In genomic region chr3:196524527-196524926, GRCh38 we compare ENCODE assay signal across 14 cellular contexts. TPM values are rescaled to one million over a fixed set of nuclear protein-coding genes. Genes with fewer than 3 reads are reported as not detected.
DNase-seq lines count a peak whose midpoint lies in the region; ATAC-seq, FAIRE-seq and TF ChIP-seq lines count a peak whose summit lies in the region.
"Had no signal": no experiment of that assay in that cellular context is flagged by ENCODE, and none has a peak within 500 bp of the region (broad histone marks: within the 10 kb centered on the region; RNA-seq: fewer than 3 reads in every experiment).

No MANE protein-coding gene starts in this region.

- no peak for TF ChIP-seq POLR2A in endothelial cell of umbilical vein (IDR thresholded peaks at IDR 0.05; ENCODE audit: low read depth, low read length)

- H3K27me3 Mint-ChIP-seq in HFFc6 (ENCODE audit: insufficient read depth) = no peaks in the 10 kb centered on the region; the same call in 1 of the 2 replicates
- no peaks in the 10 kb centered on the region for H3K27me3 Mint-ChIP-seq in natural killer cell treated with Interleukin-12 subunit alpha and Interleukin-12 subunit beta and Interleukin-15 and Interleukin-18, amount 100 ng/mL, for 72 hours

- intact Hi-C loops in endothelial cell of umbilical vein (cut with micrococcal nuclease) = loop anchor here (5.0 to 10.0 kb wide), 2 partner anchors 443 to 630 kb away; partner anchors contain the start of gene PIGZ

- H3K36me3 ChIP-seq in endothelial cell of umbilical vein (ENCODE audit: control insufficient read depth in 2 of 2, extremely low read depth in 1 of 2, insufficient read depth in 2 of 2, low read length in 2 of 2) (no peaks in the 10 kb centered on the region), hepatocyte (replicated peaks; ENCODE audit: insufficient read depth, low read depth) (no peaks in the 10 kb centered on the region)
- H3K36me3 ChIP-seq: upper lobe of left lung had no signal

- dilution Hi-C loops in endothelial cell of umbilical vein (cut with MboI; ENCODE audit: extremely low pct_ligation_motif_present, low sequenced_read_pairs) = no loop called here

- H3K4me2 ChIP-seq in endothelial cell of umbilical vein (ENCODE audit: insufficient read depth, low read length) (no peak overlapping the region), hepatocyte (no peak overlapping the region)

- CTCF ChIA-PET in endothelial cell of umbilical vein (lab: Charles Lee) = interaction anchor here (0.7 to 5.7 kb wide), 14 partner anchors 31 to 445 kb away, joined by 3 to 75 read pairs (median 4); partner anchors contain the start of genes FBXO45 and WDR53

- H3K36me3 Mint-ChIP-seq in HFFc6 (ENCODE audit: low read depth) = peaks cover 2% of the 10 kb centered on the region; the same call in 1 of the 2 replicates
- H3K36me3 Mint-ChIP-seq in natural killer cell treated with Interleukin-12 subunit alpha and Interleukin-12 subunit beta and Interleukin-15 and Interleukin-18, amount 100 ng/mL, for 72 hours = peaks cover 19% of the 10 kb centered on the region
- H3K36me3 Mint-ChIP-seq: CD14-positive monocyte had no signal

- no peak overlapping the region for H2AFZ ChIP-seq in endothelial cell of umbilical vein (ENCODE audit: low read depth, low read length)
- H2AFZ ChIP-seq in hepatocyte = no peak overlapping the region

- no peak for DNase-seq in D721Med (ENCODE audit: insufficient read length, low spot score)
- no peak for DNase-seq in HFFc6
- peak; percentile 5 for DNase-seq in OCI-M1 (lab: John Stamatoyannopoulos, UW)
- peak; percentile 39 for DNase-seq in endothelial cell of umbilical vein (ENCODE audit: low read depth, low spot score)
- DNase-seq in activated effector memory CD4-positive, alpha-beta T cell treated with Interleukin-2 at 50 U/mL for 16 hours = no peak
- DNase-seq in hepatocyte (ENCODE audit: low spot score) = no peak
- DNase-seq in natural killer cell treated with Interleukin-12 subunit alpha and Interleukin-12 subunit beta and Interleukin-15 and Interleukin-18, amount 100 ng/mL, for 72 hours (ENCODE audit: low spot score) = no peak
- DNase-seq: activated CD8-positive, alpha-beta memory T cell treated with anti-CD3 and anti-CD28 coated beads, Interleukin-2, amount 10 ng/mL, durations not matched to agents 7 days and 5 days; MM.1S; T-helper 9 cell; upper lobe of left lung had no signal

- no peaks in the 10 kb centered on the region for H3K9me2 ChIP-seq in hepatocyte (replicated peaks; ENCODE audit: insufficient read depth)

- no TSS peak for BruUV-seq in endothelial cell of umbilical vein (replicated peaks; lab: Mats Ljungman, UMichigan)

- H3K9ac ChIP-seq in endothelial cell of umbilical vein (replicated peaks; ENCODE audit: extremely low read depth, insufficient read depth, low read length) = no peak overlapping the region

- POLR2A ChIA-PET in endothelial cell of umbilical vein (lab: Charles Lee) = no interaction called here

- 66% methylated on average over 5 of the region's 5 CpGs for WGBS in hepatocyte (ENCODE audit: low lambda C conversion rate, missing lambda C conversion rate)

- TF ChIP-seq CTCF in D721Med (IDR thresholded peaks at IDR 0.05; ENCODE audit: insufficient read depth, missing control alignments) = peak; percentile 11
- TF ChIP-seq CTCF in HFFc6 (IDR thresholded peaks at IDR 0.05) = peak; percentile 62
- peak; percentile 18 to 37 for TF ChIP-seq CTCF in endothelial cell of umbilical vein (IDR thresholded peaks at IDR 0.05; ENCODE audit: extremely low read depth in 1 of 2, insufficient read depth in 1 of 2, low read depth in 1 of 2, low read length in 2 of 2)
- no peak for TF ChIP-seq CTCF in hepatocyte (IDR thresholded peaks at IDR 0.05; ENCODE audit: poor library complexity)

- peaks cover 4% of the 10 kb centered on the region for H3K4me1 ChIP-seq in endothelial cell of umbilical vein (ENCODE audit: control insufficient read depth, extremely low read depth, insufficient read depth, low read length)
- no peaks in the 10 kb centered on the region for H3K4me1 ChIP-seq in hepatocyte (ENCODE audit: insufficient read depth)

- no peaks in the 10 kb centered on the region for H4K20me1 ChIP-seq in endothelial cell of umbilical vein (replicated peaks; ENCODE audit: control insufficient read depth, extremely low read depth, insufficient read depth, low read length)
- no peaks in the 10 kb centered on the region for H4K20me1 ChIP-seq in hepatocyte (ENCODE audit: insufficient read depth, poor library complexity, severe bottlenecking)

- H3K9me3 Mint-ChIP-seq in HFFc6 = peaks cover 10% of the 10 kb centered on the region; the same call in 1 of the 2 replicates
- peaks cover 15% of the 10 kb centered on the region for H3K9me3 Mint-ChIP-seq in natural killer cell treated with Interleukin-12 subunit alpha and Interleukin-12 subunit beta and Interleukin-15 and Interleukin-18, amount 100 ng/mL, for 72 hours

- H3K4me1 Mint-ChIP-seq in HFFc6 (ENCODE audit: low read depth) = peaks cover 9% of the 10 kb centered on the region
- H3K4me1 Mint-ChIP-seq in natural killer cell treated with Interleukin-12 subunit alpha and Interleukin-12 subunit beta and Interleukin-15 and Interleukin-18, amount 100 ng/mL, for 72 hours (ENCODE audit: low read depth in 2 of 2) = no peaks in the 10 kb centered on the region

- no peak overlapping the region for H3K4me3 ChIP-seq in endothelial cell of umbilical vein (replicated peaks in 1 of 3; ENCODE audit: insufficient read depth in 1 of 3, low read depth in 1 of 3, low read length in 3 of 3)
- H3K4me3 ChIP-seq in hepatocyte = no peak overlapping the region
- H3K4me3 ChIP-seq: upper lobe of left lung had no signal

- H3K9me3 ChIP-seq in endothelial cell of umbilical vein (replicated peaks; ENCODE audit: control insufficient read depth, insufficient read depth, low read length) (no peaks in the 10 kb centered on the region), hepatocyte (ENCODE audit: low read depth) (no peaks in the 10 kb centered on the region)

- H3K79me2 ChIP-seq in endothelial cell of umbilical vein (ENCODE audit: control insufficient read depth, insufficient read depth, low read length) (no peaks in the 10 kb centered on the region), hepatocyte (no peaks in the 10 kb centered on the region)

- H3K27ac Mint-ChIP-seq in HFFc6 = no peak overlapping the region
- H3K27ac Mint-ChIP-seq in natural killer cell treated with Interleukin-12 subunit alpha and Interleukin-12 subunit beta and Interleukin-15 and Interleukin-18, amount 100 ng/mL, for 72 hours = no peak overlapping the region
- H3K27ac Mint-ChIP-seq: activated CD8-positive, alpha-beta memory T cell treated with anti-CD3 and anti-CD28 coated beads, Interleukin-2, amount 10 ng/mL, durations not matched to agents 7 days and 5 days; CD14-positive monocyte had no signal

- no peak overlapping the region for H3K4me3 Mint-ChIP-seq in HFFc6
- H3K4me3 Mint-ChIP-seq in natural killer cell treated with Interleukin-12 subunit alpha and Interleukin-12 subunit beta and Interleukin-15 and Interleukin-18, amount 100 ng/mL, for 72 hours = no peak overlapping the region
- H3K4me3 Mint-ChIP-seq: activated CD8-positive, alpha-beta memory T cell treated with anti-CD3 and anti-CD28 coated beads, Interleukin-2, amount 10 ng/mL, durations not matched to agents 7 days and 5 days; CD14-positive monocyte had no signal

- H3K27ac ChIP-seq in endothelial cell of umbilical vein (ENCODE audit: insufficient read depth, low read depth, low read length) (no peak overlapping the region), hepatocyte (no peak overlapping the region)
- H3K27ac ChIP-seq: upper lobe of left lung had no signal

- H3K27me3 ChIP-seq in endothelial cell of umbilical vein (ENCODE audit: control insufficient read depth in 2 of 2, insufficient read depth in 2 of 2, low read length in 2 of 2) = no peaks in the 10 kb centered on the region
- H3K27me3 ChIP-seq in hepatocyte = no peaks in the 10 kb centered on the region
- H3K27me3 ChIP-seq: upper lobe of left lung had no signal

- ATAC-seq in HG03442 (IDR thresholded peaks at IDR 0.05; ENCODE audit: unreplicated experiment) = no peak
- ATAC-seq in natural killer cell treated with Interleukin-12 subunit alpha and Interleukin-12 subunit beta and Interleukin-15 and Interleukin-18, amount 100 ng/mL, for 72 hours = no peak
- ATAC-seq: activated CD8-positive, alpha-beta memory T cell treated with anti-CD3 and anti-CD28 coated beads, Interleukin-2, amount 10 ng/mL, durations not matched to agents 7 days and 5 days had no signal

- H3K9me1 ChIP-seq in endothelial cell of umbilical vein (replicated peaks; ENCODE audit: control insufficient read depth, extremely low read depth, insufficient read depth, low read length) = no peaks in the 10 kb centered on the region

- FAIRE-seq in D721Med (lab: Jason Lieb, UNC) (no peak), endothelial cell of umbilical vein (lab: Jason Lieb, UNC) (peak; percentile 52)

RNA-seq across cellular contexts. Expression of gene SMCO1, which starts 9.4 kb away (rescaled TPM):
- not detected for total RNA-seq in HFFc6 (2021; fragmentation: NEBNext Ultra II Directional; extraction: Animal tissue kit (Norgen Biotek cat#: 25700))
- total RNA-seq in endothelial cell of umbilical vein (not detected in 2 replicates), hepatocyte (not detected in 2 replicates)
- polyA plus RNA-seq in endothelial cell of umbilical vein (not detected in 2 replicates), hepatocyte (not detected in 2 replicates)
- not detected in 2 replicates for polyA plus RNA-seq in endothelial cell of umbilical vein (2011; cell fraction: cytosol; rRNA removed)
- not detected in 2 replicates for polyA plus RNA-seq in endothelial cell of umbilical vein (2011; cell fraction: nucleus; rRNA removed)
- polyA plus RNA-seq in endothelial cell of umbilical vein (2012) = not detected in 2 replicates
- not detected in 2 replicates for polyA minus RNA-seq in endothelial cell of umbilical vein
- not detected for polyA minus RNA-seq in endothelial cell of umbilical vein (2011; cell fraction: cytosol; rRNA and poly(A)+ RNA removed)
- polyA minus RNA-seq in endothelial cell of umbilical vein (2011; cell fraction: nucleus; rRNA and poly(A)+ RNA removed) = not detected in 2 replicates
- not detected for total RNA-seq in natural killer cell treated with Interleukin-12 subunit alpha and Interleukin-12 subunit beta and Interleukin-15 and Interleukin-18, amount 100 ng/mL, for 72 hours
- total RNA-seq: activated CD8-positive, alpha-beta memory T cell treated with anti-CD3 and anti-CD28 coated beads, Interleukin-2, amount 10 ng/mL, durations not matched to agents 7 days and 5 days; upper lobe of left lung had no signal
- polyA plus RNA-seq: adipose tissue, CD14-positive monocyte had no signal

RNA-seq across cellular contexts. Expression of gene RNF168, which starts 21.0 kb away (rescaled TPM):
- total RNA-seq in HFFc6 (2021; fragmentation: NEBNext Ultra II Directional; extraction: Animal tissue kit (Norgen Biotek cat#: 25700)) = 10 to 100 TPM; 11.6 to 16.5 (median 15.5) TPM
- total RNA-seq in endothelial cell of umbilical vein = 32.9 and 34.9 TPM in 2 replicates
- 2.7 and 4.0 TPM in 2 replicates for polyA plus RNA-seq in endothelial cell of umbilical vein
- 4.9 and 5.4 TPM in 2 replicates for polyA plus RNA-seq in endothelial cell of umbilical vein (2011; cell fraction: cytosol; rRNA removed)
- 7.5 and 9.4 TPM in 2 replicates for polyA plus RNA-seq in endothelial cell of umbilical vein (2011; cell fraction: nucleus; rRNA removed)
- polyA plus RNA-seq in endothelial cell of umbilical vein (2012) = 10.4 and 12.2 TPM in 2 replicates
- polyA minus RNA-seq in endothelial cell of umbilical vein = 19.7 and 25.7 TPM in 2 replicates
- 34.1 TPM for polyA minus RNA-seq in endothelial cell of umbilical vein (2011; cell fraction: cytosol; rRNA and poly(A)+ RNA removed)
- 23.3 and 24.1 TPM in 2 replicates for polyA minus RNA-seq in endothelial cell of umbilical vein (2011; cell fraction: nucleus; rRNA and poly(A)+ RNA removed)
- total RNA-seq in hepatocyte = 9.4 and 13.5 TPM in 2 replicates
- 4.5 and 5.3 TPM in 2 replicates for polyA plus RNA-seq in hepatocyte
- total RNA-seq in natural killer cell treated with Interleukin-12 subunit alpha and Interleukin-12 subunit beta and Interleukin-15 and Interleukin-18, amount 100 ng/mL, for 72 hours = 10 to 100 TPM; 22.2 to 29.9 TPM

RNA-seq across cellular contexts. Expression of gene WDR53, which starts 43.8 kb away (rescaled TPM):
- total RNA-seq in HFFc6 (2021; fragmentation: NEBNext Ultra II Directional; extraction: Animal tissue kit (Norgen Biotek cat#: 25700)) = 10 to 100 TPM in 1 of 6 experiments, 1 to 10 TPM in 5; 6.6 to 10.2 (median 9.1) TPM
- total RNA-seq in endothelial cell of umbilical vein (13.0 and 15.3 TPM in 2 replicates), hepatocyte (6.4 and 6.9 TPM in 2 replicates)
- polyA plus RNA-seq in endothelial cell of umbilical vein (4.8 and 5.2 TPM in 2 replicates), hepatocyte (7.2 and 8.8 TPM in 2 replicates)
- polyA plus RNA-seq in endothelial cell of umbilical vein (2011; cell fraction: cytosol; rRNA removed) = 8.8 and 11.3 TPM in 2 replicates
- 5.5 and 6.4 TPM in 2 replicates for polyA plus RNA-seq in endothelial cell of umbilical vein (2011; cell fraction: nucleus; rRNA removed)
- 10.6 and 19.3 TPM in 2 replicates for polyA plus RNA-seq in endothelial cell of umbilical vein (2012)
- polyA minus RNA-seq in endothelial cell of umbilical vein = 8.2 and 9.1 TPM in 2 replicates
- polyA minus RNA-seq in endothelial cell of umbilical vein (2011; cell fraction: cytosol; rRNA and poly(A)+ RNA removed) = 6.0 TPM
- 1.7 and 4.7 TPM in 2 replicates for polyA minus RNA-seq in endothelial cell of umbilical vein (2011; cell fraction: nucleus; rRNA and poly(A)+ RNA removed)
- 10 to 100 TPM; 19.7 to 23.0 TPM for total RNA-seq in natural killer cell treated with Interleukin-12 subunit alpha and Interleukin-12 subunit beta and Interleukin-15 and Interleukin-18, amount 100 ng/mL, for 72 hours

RNA-seq across cellular contexts. Expression of gene FBXO45, which starts 43.9 kb away (rescaled TPM):
- total RNA-seq in HFFc6 (2021; fragmentation: NEBNext Ultra II Directional; extraction: Animal tissue kit (Norgen Biotek cat#: 25700)) = 1 to 10 TPM; 7.0 to 9.5 (median 8.1) TPM
- total RNA-seq in endothelial cell of umbilical vein (12.4 and 13.4 TPM in 2 replicates), hepatocyte (10.1 and 12.2 TPM in 2 replicates)
- polyA plus RNA-seq in endothelial cell of umbilical vein (2.0 and 3.5 TPM in 2 replicates), hepatocyte (3.4 and 6.8 TPM in 2 replicates)
- 4.8 and 5.3 TPM in 2 replicates for polyA plus RNA-seq in endothelial cell of umbilical vein (2011; cell fraction: cytosol; rRNA removed)
- polyA plus RNA-seq in endothelial cell of umbilical vein (2011; cell fraction: nucleus; rRNA removed) = 1.7 and 3.0 TPM in 2 replicates
- polyA plus RNA-seq in endothelial cell of umbilical vein (2012) = 9.8 and 15.9 TPM in 2 replicates
- polyA minus RNA-seq in endothelial cell of umbilical vein = 5.1 and 5.6 TPM in 2 replicates
- polyA minus RNA-seq in endothelial cell of umbilical vein (2011; cell fraction: cytosol; rRNA and poly(A)+ RNA removed) = 14.1 TPM
- polyA minus RNA-seq in endothelial cell of umbilical vein (2011; cell fraction: nucleus; rRNA and poly(A)+ RNA removed) = 1.7 and 2.6 TPM in 2 replicates
- total RNA-seq in natural killer cell treated with Interleukin-12 subunit alpha and Interleukin-12 subunit beta and Interleukin-15 and Interleukin-18, amount 100 ng/mL, for 72 hours = 10 to 100 TPM; 17.7 to 22.3 TPM

Comparison
In these comparisons a context has a peak if more than half of its experiments do, and no peak if none do; other contexts are left out.
1. DNase-seq: peak in OCI-M1 (single experiment) and endothelial cell of umbilical vein (single experiment); none in D721Med (single experiment), HFFc6 (single experiment), activated effector memory CD4-positive, alpha-beta T cell treated with Interleukin-2 at 50 U/mL for 16 hours (single experiment), hepatocyte (single experiment) and natural killer cell treated with Interleukin-12 subunit alpha and Interleukin-12 subunit beta and Interleukin-15 and Interleukin-18, amount 100 ng/mL, for 72 hours (single experiment).